26 cellular contexts compared by ENCODE assay signal in genomic region chr4:159481936-159482335, GRCh38.
"Had no signal": no experiment of that assay in that cellular context is flagged by ENCODE, and none has a peak within 500 bp of the region (broad histone marks: within the 10 kb centered on the region; RNA-seq: fewer than 3 reads in every experiment).

No MANE protein-coding gene starts in this region.

- H3K27me3 ChIP-seq: colonic mucosa, gastrocnemius medialis, left lung, neural progenitor cell, sigmoid colon, stomach, thyroid gland, vagina had no signal

- H3K4me3 Mint-ChIP-seq: dendritic cell treated with granulocyte-macrophage colony-stimulating factor and Interleukin-4, amounts not matched to agents 40 ng/mL and 50 ng/mL, for 4 days; endodermal cell; naive thymus-derived CD4-positive, alpha-beta T cell; nephron; neural progenitor cell; stimulated activated effector memory CD8-positive, alpha-beta T cell treated with anti-CD3 and anti-CD28 coated beads, Interleukin-12 subunit alpha, Interleukin-12 subunit beta, amount 100 ng/mL, for 72 hours had no signal

- H3K9me3 Mint-ChIP-seq: dendritic cell treated with granulocyte-macrophage colony-stimulating factor and Interleukin-4, amounts not matched to agents 40 ng/mL and 50 ng/mL, for 4 days; endodermal cell; nephron; neural progenitor cell; stimulated activated effector memory CD8-positive, alpha-beta T cell treated with anti-CD3 and anti-CD28 coated beads, Interleukin-12 subunit alpha, Interleukin-12 subunit beta, amount 100 ng/mL, for 72 hours had no signal

- H3K4me1 ChIP-seq: colonic mucosa, gastrocnemius medialis, left lung, psoas muscle, sigmoid colon, stomach, thyroid gland, vagina had no signal

- H2AFZ ChIP-seq: neural progenitor cell had no signal

- H3K4me1 Mint-ChIP-seq: naive thymus-derived CD4-positive, alpha-beta T cell; nephron; stimulated activated effector memory CD8-positive, alpha-beta T cell treated with anti-CD3 and anti-CD28 coated beads, Interleukin-12 subunit alpha, Interleukin-12 subunit beta, amount 100 ng/mL, for 72 hours had no signal

- H3K4me3 ChIP-seq: colonic mucosa, gastrocnemius medialis, left lung, neural progenitor cell, psoas muscle, sigmoid colon, stomach, thyroid gland, vagina had no signal

- H3K27ac Mint-ChIP-seq: dendritic cell treated with granulocyte-macrophage colony-stimulating factor and Interleukin-4, amounts not matched to agents 40 ng/mL and 50 ng/mL, for 4 days; endodermal cell; naive thymus-derived CD4-positive, alpha-beta T cell; nephron; neural progenitor cell; stimulated activated effector memory CD8-positive, alpha-beta T cell treated with anti-CD3 and anti-CD28 coated beads, Interleukin-12 subunit alpha, Interleukin-12 subunit beta, amount 100 ng/mL, for 72 hours had no signal

- H3K4me2 ChIP-seq: neural progenitor cell had no signal

- ATAC-seq: gastrocnemius medialis; left cardiac atrium; left lung; naive thymus-derived CD4-positive, alpha-beta T cell; psoas muscle; right cardiac atrium; stimulated activated effector memory CD8-positive, alpha-beta T cell treated with anti-CD3 and anti-CD28 coated beads, Interleukin-12 subunit alpha, Interleukin-12 subunit beta, amount 100 ng/mL, for 72 hours had no signal

- H3K27ac ChIP-seq: colonic mucosa, gastrocnemius medialis, left lung, neural progenitor cell, psoas muscle, sigmoid colon, stomach, thyroid gland, vagina had no signal

- DNase-seq: colonic mucosa; effector CD8-positive, alpha-beta T cell; endodermal cell; erythroblast; gastrocnemius medialis; head of caudate nucleus; left cardiac atrium; left lung; mesendoderm; midbrain; naive thymus-derived CD4-positive, alpha-beta T cell; nucleus accumbens; posterior cingulate gyrus; psoas muscle; right cardiac atrium; sigmoid colon; stimulated activated CD4-positive, alpha-beta T cell treated with anti-CD3 and anti-CD28 coated beads, Interleukin-2, amount 100 ng/mL, for 24 hours; stimulated activated CD4-positive, alpha-beta T cell treated with anti-CD3 and anti-CD28 coated beads, Interleukin-4, amount 100 ng/mL, for 24 hours; stimulated activated naive CD4-positive, alpha-beta T cell treated with Interleukin-2 at 50 U/mL for 16 hours; stomach; thyroid gland had no signal

- H3K36me3 Mint-ChIP-seq: naive thymus-derived CD4-positive, alpha-beta T cell; neural progenitor cell; stimulated activated effector memory CD8-positive, alpha-beta T cell treated with anti-CD3 and anti-CD28 coated beads, Interleukin-12 subunit alpha, Interleukin-12 subunit beta, amount 100 ng/mL, for 72 hours had no signal

- H3K9me3 ChIP-seq: colonic mucosa, gastrocnemius medialis, left lung, psoas muscle, sigmoid colon, stomach, thyroid gland, vagina had no signal

- H3K9ac ChIP-seq: neural progenitor cell had no signal

- H3K36me3 ChIP-seq: colonic mucosa, gastrocnemius medialis, left lung, neural progenitor cell, sigmoid colon, stomach, thyroid gland, vagina had no signal
